Comparison of ENCODE assay signal across 8 cellular contexts in the genomic region with DNA sequence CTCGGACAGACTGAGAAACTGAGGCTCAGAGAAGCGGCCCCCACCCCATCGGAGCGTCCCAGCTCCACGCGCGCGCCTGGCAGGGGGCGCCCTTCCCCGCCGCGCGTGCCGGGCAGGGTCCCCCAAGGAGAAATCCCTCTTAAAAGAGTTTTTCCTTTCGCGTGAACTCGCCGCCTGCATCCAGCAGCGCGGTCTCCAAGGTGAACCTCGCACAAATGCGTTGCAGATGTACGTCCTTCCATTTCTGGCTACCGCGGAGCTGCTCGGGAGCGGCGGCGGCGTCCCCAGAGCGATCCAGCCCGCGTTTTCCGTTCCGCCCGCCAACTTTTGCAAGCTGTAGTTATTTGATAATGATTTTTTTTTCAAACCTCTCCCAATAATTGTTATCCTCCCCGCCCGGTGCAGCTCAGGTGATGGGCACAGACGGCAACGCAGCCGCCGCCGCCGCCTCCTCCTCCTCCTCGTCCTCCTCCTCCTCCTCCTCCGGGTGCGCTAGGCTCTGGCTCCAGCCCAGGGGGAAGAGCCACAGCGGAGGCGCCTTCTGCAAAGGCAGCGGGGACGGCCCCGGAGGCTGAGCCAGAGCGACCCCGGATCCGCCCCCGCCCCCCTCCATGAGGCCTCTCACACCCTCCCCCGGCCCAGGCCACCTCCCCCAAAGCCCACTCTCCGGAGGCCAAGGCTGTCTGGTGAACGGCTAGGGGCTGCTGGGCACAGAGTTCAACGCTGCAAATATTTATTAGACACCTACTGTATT.
A peak's percentile ranks its signal among the peaks of the same experiment; 100 is the strongest.
DNase-seq lines count a peak whose midpoint lies in the region; ATAC-seq and TF ChIP-seq lines count a peak whose summit lies in the region.

No MANE protein-coding gene starts in this region.

- H3K36me3 ChIP-seq in SJSA1 (no peaks in the 10 kb centered on the region), psoas muscle (ENCODE audit: insufficient read depth in 1 of 2, low read depth in 1 of 2) (no peaks in the 10 kb centered on the region), uterus (no peaks in the 10 kb centered on the region)

- H3K27me3 Mint-ChIP-seq in IgD-negative memory B cell = peaks cover 1% of the 10 kb centered on the region

- H3K27me3 ChIP-seq in SJSA1 (replicated peaks) (0 out of 2 replicates have a peak, but pooled peaks cover 9% of the 10 kb centered on the region), psoas muscle (ENCODE audit: insufficient read depth in 3 of 3, low read length in 2 of 3) (no peaks in the 10 kb centered on the region), uterus (no peaks in the 10 kb centered on the region)

- TF ChIP-seq CTCF in psoas muscle (IDR thresholded peaks at IDR 0.05) = peak; percentile 48
- TF ChIP-seq CTCF in uterus (IDR thresholded peaks at IDR 0.05) = peak; percentile 44 to 66 (median 56)

- no peak for TF ChIP-seq POLR2A in uterus (IDR thresholded peaks at IDR 0.05)

- peaks cover 23 to 36% (median 26%) of the 10 kb centered on the region in 3 donors for H3K4me1 Mint-ChIP-seq in IgD-negative memory B cell

- H3K36me3 Mint-ChIP-seq in IgD-negative memory B cell = peaks cover 2% of the 10 kb centered on the region

- H3K9me3 Mint-ChIP-seq in IgD-negative memory B cell = no peaks in the 10 kb centered on the region

- intact Hi-C loops in Right ventricle myocardium superior (cut with DNase I) (loop anchor here (10.0 kb wide), 1 partner anchor 61 kb away; no protein-coding TSS in a partner anchor), psoas muscle (cut with DNase I) (loop anchor here (2.0 to 5.0 kb wide), 2 partner anchors 69 to 71 kb away; no protein-coding TSS in a partner anchor), uterus (cut with DNase I; ENCODE audit: low total_unique reads) (loop anchor here (10.0 kb wide), 1 partner anchor 61 kb away; no protein-coding TSS in a partner anchor)

- peak overlapping the region; percentile 86 to 92 (median 90) for H3K4me3 Mint-ChIP-seq in IgD-negative memory B cell

- no peak overlapping the region for H3K27ac Mint-ChIP-seq in IgD-negative memory B cell

- H3K27ac ChIP-seq in SJSA1 = no peak overlapping the region
- H3K27ac ChIP-seq in psoas muscle = no peak overlapping the region
- no peak overlapping the region for H3K27ac ChIP-seq in uterus

- peak overlapping the region; percentile 40 for H3K4me3 ChIP-seq in SJSA1
- peak overlapping the region; percentile 67 for H3K4me3 ChIP-seq in psoas muscle
- peak overlapping the region; percentile 19 to 45 for H3K4me3 ChIP-seq in uterus

- ATAC-seq in Right ventricle myocardium superior (ENCODE audit: poor library complexity) = peak; percentile 80
- ATAC-seq in psoas muscle = peak; percentile 32 to 86 (median 60)
- no peak for ATAC-seq in HG03039 (IDR thresholded peaks at IDR 0.05; ENCODE audit: unreplicated experiment)

- 1% methylated on average over 45 to 59 of the region's 60 CpGs for WGBS in psoas muscle, 3 donors

- H3K4me1 ChIP-seq in SJSA1 (replicated peaks) = peaks cover 14% of the 10 kb centered on the region
- no peaks in the 10 kb centered on the region for H3K4me1 ChIP-seq in psoas muscle
- H3K4me1 ChIP-seq in uterus = no peaks in the 10 kb centered on the region

- DNase-seq in COLO668 (lab: John Stamatoyannopoulos, UW; ENCODE audit: unreplicated experiment) (peak; percentile 56), SJSA1 (ENCODE audit: low read depth in 1 of 2, low spot score in 2 of 2) (peak in 1 of 2 experiments; percentile 43), activated gamma-delta T cell treated with Interleukin-2 at 50 U/mL for 16 hours (peak; percentile 64), Right ventricle myocardium superior (peak; percentile 64), psoas muscle (peak; percentile 61 to 72), uterus (peak; percentile 36 to 44)

- H3K9me3 ChIP-seq in SJSA1 (replicated peaks) (no peaks in the 10 kb centered on the region), psoas muscle (no peaks in the 10 kb centered on the region), uterus (no peaks in the 10 kb centered on the region)
